19 cellular contexts compared by ENCODE assay signal in genomic region chr4:142554412-142554811, GRCh38.
"Had no signal": no experiment of that assay in that cellular context is flagged by ENCODE, and none has a peak within 500 bp of the region (broad histone marks: within the 10 kb centered on the region; RNA-seq: fewer than 3 reads in every experiment).

No MANE protein-coding gene starts in this region.

- H3K4me3 Mint-ChIP-seq: activated naive CD4-positive, alpha-beta T cell treated with anti-CD3 and anti-CD28 coated beads for 36 hours; activated naive CD8-positive, alpha-beta T cell treated with anti-CD3 and anti-CD28 coated beads, Interleukin-2, amount 50 U/mL, for 24 hours; endodermal cell; natural killer cell treated with Interleukin-12 subunit alpha and Interleukin-12 subunit beta and Interleukin-15 and Interleukin-18, amount 100 ng/mL, for 72 hours had no signal

- H3K27me3 Mint-ChIP-seq: activated naive CD8-positive, alpha-beta T cell treated with anti-CD3 and anti-CD28 coated beads, Interleukin-2, amount 50 U/mL, for 24 hours; natural killer cell treated with Interleukin-12 subunit alpha and Interleukin-12 subunit beta and Interleukin-15 and Interleukin-18, amount 100 ng/mL, for 72 hours had no signal

- H3K36me3 Mint-ChIP-seq: natural killer cell treated with Interleukin-12 subunit alpha and Interleukin-12 subunit beta and Interleukin-15 and Interleukin-18, amount 100 ng/mL, for 72 hours had no signal

- DNase-seq: activated CD4-positive, alpha-beta T cell treated with anti-CD3 and anti-CD28 coated beads, Interleukin-2, amount 50 U/mL, for 4 hours; activated effector memory CD4-positive, alpha-beta T cell treated with Interleukin-2 at 50 U/mL for 16 hours; activated naive CD4-positive, alpha-beta T cell treated with anti-CD3 and anti-CD28 coated beads for 36 hours; activated naive CD8-positive, alpha-beta T cell treated with anti-CD3 and anti-CD28 coated beads, Interleukin-2, amount 50 U/mL, for 24 hours; cerebellar nuclear complex; endodermal cell; esophagus squamous epithelium; head of caudate nucleus; left ventricle myocardium superior; mammary epithelial cell; midbrain; right cardiac atrium; stimulated activated CD4-positive, alpha-beta T cell treated with anti-CD3 and anti-CD28 coated beads, Interleukin-4, amount 100 ng/mL, for 4 hours; stimulated activated naive CD8-positive, alpha-beta T cell treated with anti-CD3 and anti-CD28 coated beads, Interleukin-15, Interleukin-2, amounts not matched to agents 100 U/mL and 50 U/mL, for 24 hours; upper lobe of left lung had no signal

- H3K27ac Mint-ChIP-seq: activated naive CD8-positive, alpha-beta T cell treated with anti-CD3 and anti-CD28 coated beads, Interleukin-2, amount 50 U/mL, for 24 hours; endodermal cell; natural killer cell treated with Interleukin-12 subunit alpha and Interleukin-12 subunit beta and Interleukin-15 and Interleukin-18, amount 100 ng/mL, for 72 hours had no signal

- FAIRE-seq: islet of Langerhans had no signal

- H3K9me3 Mint-ChIP-seq: activated naive CD4-positive, alpha-beta T cell treated with anti-CD3 and anti-CD28 coated beads for 36 hours; activated naive CD8-positive, alpha-beta T cell treated with anti-CD3 and anti-CD28 coated beads, Interleukin-2, amount 50 U/mL, for 24 hours; endodermal cell; natural killer cell treated with Interleukin-12 subunit alpha and Interleukin-12 subunit beta and Interleukin-15 and Interleukin-18, amount 100 ng/mL, for 72 hours had no signal

- ATAC-seq: activated CD4-positive, CD25-positive, alpha-beta regulatory T cell treated with anti-CD3 and anti-CD28 coated beads, Interleukin-2, amount 50 U/mL, for 24 hours; activated naive CD8-positive, alpha-beta T cell treated with anti-CD3 and anti-CD28 coated beads, Interleukin-2, amount 50 U/mL, for 24 hours; gastroesophageal sphincter; left ventricle myocardium superior; natural killer cell treated with Interleukin-12 subunit alpha and Interleukin-12 subunit beta and Interleukin-15 and Interleukin-18, amount 100 ng/mL, for 72 hours; right cardiac atrium; stimulated activated naive CD8-positive, alpha-beta T cell treated with anti-CD3 and anti-CD28 coated beads, Interleukin-15, Interleukin-2, amounts not matched to agents 100 U/mL and 50 U/mL, for 24 hours had no signal
